10 cellular contexts compared by ENCODE assay signal in genomic region chr13:27367570-27367969, GRCh38.
"Had no signal": no experiment of that assay in that cellular context is flagged by ENCODE, and none has a peak within 500 bp of the region (broad histone marks: within the 10 kb centered on the region; RNA-seq: fewer than 3 reads in every experiment).

No MANE protein-coding gene starts in this region.

- H3K36me3 ChIP-seq: cardiac muscle cell had no signal

- H3K9ac ChIP-seq: parathyroid adenoma had no signal

- H3K27ac ChIP-seq: cardiac muscle cell, parathyroid adenoma had no signal

- H3K4me3 ChIP-seq: cardiac muscle cell had no signal

- H3K4me1 ChIP-seq: parathyroid adenoma had no signal

- DNase-seq: activated CD4-positive, alpha-beta T cell treated with anti-CD3 and anti-CD28 coated beads, Interleukin-2, amount 50 U/mL, for 4 hours; activated CD4-positive, CD25-positive, alpha-beta regulatory T cell treated with anti-CD3 and anti-CD28 coated beads, Interleukin-2, amount 50 U/mL, for 72 hours; activated naive CD4-positive, alpha-beta T cell treated with anti-CD3 and anti-CD28 coated beads, Interleukin-2, amount 50 U/mL, for 16 hours; islet precursor cell; mammary epithelial cell; naive B cell; stimulated activated CD4-positive, alpha-beta T cell treated with anti-CD3 and anti-CD28 coated beads, Interleukin-12 subunit alpha, Interleukin-12 subunit beta, amount 100 ng/mL, for 4 hours; T-helper 9 cell had no signal
